ENCODE assay signal across 8 cellular contexts in genomic region chr6:43476744-43477143, GRCh38. TPM values are rescaled to one million over a fixed set of nuclear protein-coding genes. Genes with fewer than 3 reads are reported as not detected.
A peak's percentile ranks its signal among the peaks of the same experiment; 100 is the strongest.
DNase-seq lines count a peak whose midpoint lies in the region; ATAC-seq and TF ChIP-seq lines count a peak whose summit lies in the region.

No MANE protein-coding gene starts in this region.

- no peaks in the 10 kb centered on the region for H3K27me3 ChIP-seq in heart left ventricle
- no peaks in the 10 kb centered on the region for H3K27me3 ChIP-seq in lower lobe of right lung (ENCODE audit: low read depth)
- H3K27me3 ChIP-seq in uterus = no peaks in the 10 kb centered on the region

- H3K27ac Mint-ChIP-seq in activated naive CD8-positive, alpha-beta T cell treated with anti-CD3 and anti-CD28 coated beads, Interleukin-2, amount 50 U/mL, for 24 hours = peak overlapping the region; percentile 79

- peaks cover 39% of the 10 kb centered on the region for H3K4me1 Mint-ChIP-seq in activated naive CD8-positive, alpha-beta T cell treated with anti-CD3 and anti-CD28 coated beads, Interleukin-2, amount 50 U/mL, for 24 hours

- DNase-seq in heart left ventricle (no peak), left ventricle myocardium superior (no peak), lower lobe of right lung (no peak), uterus (no peak), NCI-H128 (lab: John Stamatoyannopoulos, UW; ENCODE audit: unreplicated experiment) (no peak), NCI-H2227 (lab: John Stamatoyannopoulos, UW; ENCODE audit: unreplicated experiment) (no peak)
- no peak for DNase-seq in activated naive CD8-positive, alpha-beta T cell treated with anti-CD3 and anti-CD28 coated beads, Interleukin-2, amount 50 U/mL, for 24 hours
- DNase-seq in activated CD4-positive, CD25-positive, alpha-beta regulatory T cell (lab: John Stamatoyannopoulos, UW) = no peak

- TF ChIP-seq POLR2A in heart left ventricle (IDR thresholded peaks at IDR 0.05) = no peak
- no peak for TF ChIP-seq POLR2A in uterus (IDR thresholded peaks at IDR 0.05)

- ATAC-seq in heart left ventricle (no peak), left ventricle myocardium superior (no peak), lower lobe of right lung (no peak)
- no peak for ATAC-seq in activated naive CD8-positive, alpha-beta T cell treated with anti-CD3 and anti-CD28 coated beads, Interleukin-2, amount 50 U/mL, for 24 hours

- H3K36me3 ChIP-seq in heart left ventricle (peaks cover 0 to 14% (median 0%) of the 10 kb centered on the region in 9 donors), lower lobe of right lung (peaks cover 4% of the 10 kb centered on the region), uterus (no peaks in the 10 kb centered on the region)

- H3K27ac ChIP-seq in heart left ventricle = peak overlapping the region in 11 of 12 donors; percentile 9 to 89 (median 84)
- H3K27ac ChIP-seq in lower lobe of right lung = peak overlapping the region; percentile 85
- peak overlapping the region; percentile 75 to 82 for H3K27ac ChIP-seq in uterus

- 43 to 54% (median 47%) methylated on average over 2 of the region's 2 CpGs for WGBS in heart left ventricle, 4 donors

- no peaks in the 10 kb centered on the region for H3K9me3 ChIP-seq in heart left ventricle
- no peaks in the 10 kb centered on the region for H3K9me3 ChIP-seq in lower lobe of right lung
- H3K9me3 ChIP-seq in uterus = no peaks in the 10 kb centered on the region

- no peak for TF ChIP-seq CTCF in heart left ventricle (IDR thresholded peaks at IDR 0.05)
- no peak for TF ChIP-seq CTCF in lower lobe of right lung (IDR thresholded peaks at IDR 0.05)
- no peak for TF ChIP-seq CTCF in uterus (IDR thresholded peaks at IDR 0.05)

- H3K27me3 Mint-ChIP-seq in activated naive CD8-positive, alpha-beta T cell treated with anti-CD3 and anti-CD28 coated beads, Interleukin-2, amount 50 U/mL, for 24 hours = peaks cover 2% of the 10 kb centered on the region

- peaks cover 2% of the 10 kb centered on the region for H3K36me3 Mint-ChIP-seq in activated naive CD8-positive, alpha-beta T cell treated with anti-CD3 and anti-CD28 coated beads, Interleukin-2, amount 50 U/mL, for 24 hours (ENCODE audit: low read depth)

- H3K4me1 ChIP-seq in heart left ventricle (peaks cover 8 to 48% (median 28%) of the 10 kb centered on the region in 12 donors), lower lobe of right lung (peaks cover 24% of the 10 kb centered on the region), uterus (peaks cover 0 to 8% of the 10 kb centered on the region in 2 donors)

- H3K4me3 ChIP-seq in heart left ventricle (peak overlapping the region in 11 of 12 donors; percentile 70 to 89 (median 76)), lower lobe of right lung (peak overlapping the region; percentile 68), uterus (peak overlapping the region; percentile 52 to 83)

- H3K4me3 Mint-ChIP-seq in activated naive CD8-positive, alpha-beta T cell treated with anti-CD3 and anti-CD28 coated beads, Interleukin-2, amount 50 U/mL, for 24 hours = peak overlapping the region; percentile 92

- intact Hi-C loops in heart left ventricle (cut with DNase I) = no loop called here
- intact Hi-C loops in left ventricle myocardium superior (cut with micrococcal nuclease) = no loop called here
- intact Hi-C loops in lower lobe of right lung (cut with DNase I) = no loop called here
- intact Hi-C loops in uterus (cut with DNase I; ENCODE audit: low total_unique reads) = no loop called here

- no peaks in the 10 kb centered on the region for H3K9me3 Mint-ChIP-seq in activated naive CD8-positive, alpha-beta T cell treated with anti-CD3 and anti-CD28 coated beads, Interleukin-2, amount 50 U/mL, for 24 hours

RNA-seq across cellular contexts. Expression of gene TJAP1, which starts 0.6 kb away (rescaled TPM):
- total RNA-seq in heart left ventricle (10 to 100 TPM; 16.9 to 34.5 (median 19.1) TPM), left ventricle myocardium superior (23.2 TPM), lower lobe of right lung (34.3 TPM), uterus (10 to 100 TPM; 12.8 to 40.8 (median 21.9) TPM)
- 10 to 100 TPM; 16.5 TPM for polyA plus RNA-seq in heart left ventricle

RNA-seq across cellular contexts. Expression of gene DLK2, which starts 21.4 kb away (rescaled TPM):
- total RNA-seq in heart left ventricle (1 to 10 TPM in 8 of 9 donors, under 1 TPM in 1; 0.61 to 4.1 (median 2.6) TPM), left ventricle myocardium superior (1.2 TPM), lower lobe of right lung (0.53 TPM), uterus (1 to 10 TPM in 2 of 4 donors, not detected in 2; 1.9 to 3.3 TPM)
- 1 to 10 TPM; 3.2 to 8.1 TPM for polyA plus RNA-seq in heart left ventricle

RNA-seq across cellular contexts. Expression of gene LRRC73, which starts 33.4 kb away (rescaled TPM):
- total RNA-seq in heart left ventricle (1 to 10 TPM in 8 of 9 donors, under 1 TPM in 1; 0.50 to 5.1 (median 1.9) TPM), left ventricle myocardium superior (1.0 TPM), lower lobe of right lung (1.6 TPM), uterus (1 to 10 TPM in 2 of 4 donors, not detected in 2; 1.2 to 1.5 TPM)
- 1 to 10 TPM in 1 of 2 donors, under 1 TPM in 1; 0.53 to 1.9 TPM for polyA plus RNA-seq in heart left ventricle

RNA-seq across cellular contexts. Expression of gene YIPF3, which starts 40.0 kb away (rescaled TPM):
- total RNA-seq in heart left ventricle (10 to 100 TPM; 63.4 to 90.3 (median 75.3) TPM), left ventricle myocardium superior (63.0 TPM), lower lobe of right lung (103 TPM), uterus (100 to 1,000 TPM in 2 of 4 donors, 10 to 100 TPM in 2; 26.5 to 212 (median 92.7) TPM)
- 100 to 1,000 TPM in 1 of 2 donors, 10 to 100 TPM in 1; 64.5 to 132 TPM for polyA plus RNA-seq in heart left ventricle

RNA-seq across cellular contexts. Expression of gene POLR1C, which starts 40.1 kb away (rescaled TPM):
- total RNA-seq in heart left ventricle (10 to 100 TPM in 8 of 9 donors, 1 to 10 TPM in 1; 9.5 to 20.6 (median 13.5) TPM), left ventricle myocardium superior (16.9 TPM), lower lobe of right lung (26.1 TPM), uterus (10 to 100 TPM; 15.9 to 39.5 (median 26.0) TPM)
- 10 to 100 TPM; 11.6 to 52.9 TPM for polyA plus RNA-seq in heart left ventricle
